ENCODE assay signal across 10 cellular contexts in genomic region chr1:1629430-1630190, GRCh38. TPM values are rescaled to one million over a fixed set of nuclear protein-coding genes. Genes with fewer than 3 reads are reported as not detected.
DNase-seq lines count a peak whose midpoint lies in the region; ATAC-seq and TF ChIP-seq lines count a peak whose summit lies in the region.
"Had no signal": no experiment of that assay in that cellular context is flagged by ENCODE, and none has a peak within 500 bp of the region (broad histone marks: within the 10 kb centered on the region; RNA-seq: fewer than 3 reads in every experiment).

No MANE protein-coding gene starts in this region.

- no TSS peak for BruUV-seq in MCF 10A (replicated peaks; lab: Mats Ljungman, UMichigan)
- BruUV-seq in PC-9 (replicated peaks; lab: Mats Ljungman, UMichigan): no TSS peak

- H2AFZ ChIP-seq in osteoblast (ENCODE audit: low read length) (no peak overlapping the region), PC-9 (no peak overlapping the region)

- H3K4me2 ChIP-seq in osteoblast (ENCODE audit: insufficient read depth, low read length) (no peak overlapping the region), PC-9 (no peak overlapping the region)

- no peaks in the 10 kb centered on the region for H3K79me2 ChIP-seq in osteoblast (ENCODE audit: insufficient read depth, low read length)
- H3K79me2 ChIP-seq in PC-9 (ENCODE audit: low read depth): no peaks in the 10 kb centered on the region

- no peak overlapping the region for H3K27ac Mint-ChIP-seq in MCF 10A (ENCODE audit: low read depth, unreplicated experiment)

- H3K9me3 ChIP-seq in breast epithelium (no peaks in the 10 kb centered on the region), osteoblast (ENCODE audit: low read depth, low read length) (no peaks in the 10 kb centered on the region), body of pancreas (no peaks in the 10 kb centered on the region), PC-9 (ENCODE audit: insufficient read depth, low read depth) (no peaks in the 10 kb centered on the region)
- H3K9me3 ChIP-seq: pancreas had no signal

- intact Hi-C loops in breast epithelium (cut with DNase I; ENCODE audit: low total_unique reads): loop anchor here (5.0 kb wide), 1 partner anchor 1783 kb away; no protein-coding TSS in a partner anchor
- intact Hi-C loops in MCF 10A (cut with micrococcal nuclease): no loop called here
- intact Hi-C loops in body of pancreas (cut with DNase I): no loop called here
- intact Hi-C loops in PC-9 (cut with micrococcal nuclease; ENCODE audit: unreplicated experiment): no loop called here

- no peaks in the 10 kb centered on the region for H3K4me1 Mint-ChIP-seq in MCF 10A (ENCODE audit: insufficient read depth, unreplicated experiment)

- DNase-seq in breast epithelium (ENCODE audit: low spot score in 2 of 2): no peak
- no peak for DNase-seq in MCF 10A (ENCODE audit: unreplicated experiment)
- peak; percentile 67 for DNase-seq in activated naive CD4-positive, alpha-beta T cell treated with Interleukin-2 at 50 U/mL for 16 hours
- peak; percentile 88 for DNase-seq in osteoblast (ENCODE audit: insufficient read length, low spot score, missing footprints)
- DNase-seq in body of pancreas: no peak
- DNase-seq in PC-9: no peak

- no peak for ATAC-seq in body of pancreas
- ATAC-seq in GM21529 (IDR thresholded peaks at IDR 0.05; ENCODE audit: unreplicated experiment): no peak
- ATAC-seq in GM18870 (IDR thresholded peaks at IDR 0.05; ENCODE audit: unreplicated experiment): no peak

- POLR2A ChIA-PET in MCF 10A (lab: Yijun Ruan, JAX): no interaction called here
- POLR2A ChIA-PET in PC-9 (lab: Charles Lee; ENCODE audit: unreplicated experiment): no interaction called here

- H3K27me3 Mint-ChIP-seq in MCF 10A (ENCODE audit: insufficient read depth, unreplicated experiment): no peaks in the 10 kb centered on the region

- no peaks in the 10 kb centered on the region for H3F3A ChIP-seq in PC-9 (ENCODE audit: insufficient read depth, low read depth)

- H3K36me3 ChIP-seq in breast epithelium (no peaks in the 10 kb centered on the region), osteoblast (ENCODE audit: insufficient read depth, low read length) (no peaks in the 10 kb centered on the region), body of pancreas (replicated peaks in 1 of 2; ENCODE audit: insufficient read depth in 1 of 2, low read depth in 2 of 2) (no peaks in the 10 kb centered on the region), PC-9 (ENCODE audit: low read depth) (no peaks in the 10 kb centered on the region)

- H3K4me3 ChIP-seq in breast epithelium: peak overlapping the region in 2 of 3 donors; percentile 9 to 64
- H3K4me3 ChIP-seq in osteoblast (ENCODE audit: insufficient read depth, low read length): no peak overlapping the region
- H3K4me3 ChIP-seq in body of pancreas: no peak overlapping the region
- no peak overlapping the region for H3K4me3 ChIP-seq in PC-9

- WGBS in body of pancreas, 2 donors: 73 to 84% methylated on average over 27 to 38 of the region's 48 CpGs

- H3K9me3 Mint-ChIP-seq in MCF 10A (ENCODE audit: unreplicated experiment): no peaks in the 10 kb centered on the region

- peaks cover 6% of the 10 kb centered on the region for H4K20me1 ChIP-seq in osteoblast (ENCODE audit: insufficient read depth, low read length)
- no peaks in the 10 kb centered on the region for H4K20me1 ChIP-seq in PC-9 (ENCODE audit: insufficient read depth)

- TF ChIP-seq CTCF in breast epithelium (IDR thresholded peaks at IDR 0.05): no peak
- TF ChIP-seq CTCF in MCF 10A (IDR thresholded peaks at IDR 0.05; ENCODE audit: unreplicated experiment): no peak
- TF ChIP-seq CTCF in osteoblast (IDR thresholded peaks at IDR 0.05; ENCODE audit: extremely low read depth, low read depth, low read length): no peak
- TF ChIP-seq CTCF in body of pancreas (IDR thresholded peaks at IDR 0.05): no peak
- no peak for TF ChIP-seq CTCF in PC-9 (conservative IDR thresholded peaks at IDR 0.05)

- no peaks in the 10 kb centered on the region for H3K9me2 ChIP-seq in PC-9 (ENCODE audit: insufficient read depth)

- H3K27ac ChIP-seq in breast epithelium (no peak overlapping the region), osteoblast (ENCODE audit: low read depth, low read length) (no peak overlapping the region), body of pancreas (no peak overlapping the region), PC-9 (no peak overlapping the region)
- H3K27ac ChIP-seq: HL-60 had no signal

- no peaks in the 10 kb centered on the region for H3K36me3 Mint-ChIP-seq in MCF 10A (ENCODE audit: insufficient read depth, unreplicated experiment)

- CTCF ChIA-PET in MCF 10A (lab: Yijun Ruan, JAX): no interaction called here
- CTCF ChIA-PET in PC-9 (lab: Charles Lee): no interaction called here

- H3K27me3 ChIP-seq in breast epithelium: peaks cover 7 to 20% of the 10 kb centered on the region in 2 donors
- peaks cover 8% of the 10 kb centered on the region for H3K27me3 ChIP-seq in osteoblast (ENCODE audit: insufficient read depth, low read length)
- H3K27me3 ChIP-seq in body of pancreas: peaks cover 0 to 7% of the 10 kb centered on the region in 2 donors
- H3K27me3 ChIP-seq in PC-9 (ENCODE audit: insufficient read depth, low read depth): no peaks in the 10 kb centered on the region
- H3K27me3 ChIP-seq: pancreas had no signal

- TF ChIP-seq POLR2A in breast epithelium (IDR thresholded peaks at IDR 0.05) (no peak), body of pancreas (IDR thresholded peaks at IDR 0.05) (no peak)

- peaks cover 0 to 5% of the 10 kb centered on the region in 2 donors for H3K4me1 ChIP-seq in breast epithelium
- no peaks in the 10 kb centered on the region for H3K4me1 ChIP-seq in osteoblast (ENCODE audit: insufficient read depth, low read length)
- H3K4me1 ChIP-seq in body of pancreas: peaks cover 7% of the 10 kb centered on the region
- H3K4me1 ChIP-seq in PC-9 (replicated peaks; ENCODE audit: insufficient read depth): no peaks in the 10 kb centered on the region
- H3K4me1 ChIP-seq: pancreas had no signal

- no peak overlapping the region for H3K4me3 Mint-ChIP-seq in MCF 10A (ENCODE audit: unreplicated experiment)

RNA-seq across cellular contexts. Expression of gene MMP23B, which starts 2.4 kb away (rescaled TPM):
- total RNA-seq in breast epithelium (10 to 100 TPM in 1 of 3 donors, 1 to 10 TPM in 2; 2.7 to 15.5 (median 7.5) TPM), MCF 10A (2022) (1.4 and 1.7 TPM in 2 replicates), osteoblast (0.59 and 1.1 TPM in 2 replicates), body of pancreas (1 to 10 TPM in 1 of 2 donors, under 1 TPM in 1; 0.99 to 1.8 TPM), PC-9 (2021) (4.6 and 4.9 TPM in 2 replicates)

RNA-seq across cellular contexts. Expression of gene MIB2, which starts 14.3 kb away (rescaled TPM):
- total RNA-seq in breast epithelium: 10 to 100 TPM; 32.0 to 69.5 (median 48.9) TPM
- total RNA-seq in MCF 10A (2022): 46.4 and 61.3 TPM in 2 replicates
- 74.0 and 80.7 TPM in 2 replicates for total RNA-seq in osteoblast
- 100 to 1,000 TPM in 1 of 2 donors, 10 to 100 TPM in 1; 57.6 to 101 TPM for total RNA-seq in body of pancreas
- 75.0 and 92.8 TPM in 2 replicates for total RNA-seq in PC-9 (2021)

RNA-seq across cellular contexts. Expression of gene CDK11B, which starts 29.2 kb away (rescaled TPM):
- 10 to 100 TPM; 17.4 to 30.3 (median 26.2) TPM for total RNA-seq in breast epithelium
- 32.0 and 32.5 TPM in 2 replicates for total RNA-seq in MCF 10A (2022)
- 5.3 and 5.8 TPM in 2 replicates for total RNA-seq in osteoblast
- total RNA-seq in body of pancreas: 10 to 100 TPM; 14.5 to 45.5 TPM
- total RNA-seq in PC-9 (2021): 21.2 and 22.5 TPM in 2 replicates

RNA-seq across cellular contexts. Expression of gene FNDC10, which starts 29.7 kb away (rescaled TPM):
- total RNA-seq in breast epithelium (1 to 10 TPM in 1 of 3 donors, under 1 TPM in 2; 0.48 to 2.9 (median 0.98) TPM), MCF 10A (2022) (4.3 and 5.1 TPM in 2 replicates), osteoblast (2.1 and 2.5 TPM in 2 replicates), body of pancreas (1 to 10 TPM; 1.3 to 2.3 TPM), PC-9 (2021) (5.4 and 7.8 TPM in 2 replicates)

RNA-seq across cellular contexts. Expression of gene SSU72, which starts 54.9 kb away (rescaled TPM):
- 100 to 1,000 TPM; 100 to 125 (median 114) TPM for total RNA-seq in breast epithelium
- total RNA-seq in MCF 10A (2022): 97.4 and 104 TPM in 2 replicates
- 67.2 and 73.1 TPM in 2 replicates for total RNA-seq in osteoblast
- total RNA-seq in body of pancreas: 100 to 1,000 TPM in 1 of 2 donors, 10 to 100 TPM in 1; 82.1 to 113 TPM
- 139 and 145 TPM in 2 replicates for total RNA-seq in PC-9 (2021)

Comparison
In these comparisons a context has a peak if more than half of its experiments do, and no peak if none do; other contexts are left out.
1. DNase-seq: peak in activated naive CD4-positive, alpha-beta T cell treated with Interleukin-2 at 50 U/mL for 16 hours (single experiment) and osteoblast (single experiment); none in breast epithelium (0 of 2), MCF 10A (single experiment), body of pancreas (0 of 4) and PC-9 (0 of 2).
2. H3K4me3 ChIP-seq: peak in breast epithelium (2 of 3); none in osteoblast (single experiment), body of pancreas (0 of 2) and PC-9 (single experiment).